In the genomic region with DNA sequence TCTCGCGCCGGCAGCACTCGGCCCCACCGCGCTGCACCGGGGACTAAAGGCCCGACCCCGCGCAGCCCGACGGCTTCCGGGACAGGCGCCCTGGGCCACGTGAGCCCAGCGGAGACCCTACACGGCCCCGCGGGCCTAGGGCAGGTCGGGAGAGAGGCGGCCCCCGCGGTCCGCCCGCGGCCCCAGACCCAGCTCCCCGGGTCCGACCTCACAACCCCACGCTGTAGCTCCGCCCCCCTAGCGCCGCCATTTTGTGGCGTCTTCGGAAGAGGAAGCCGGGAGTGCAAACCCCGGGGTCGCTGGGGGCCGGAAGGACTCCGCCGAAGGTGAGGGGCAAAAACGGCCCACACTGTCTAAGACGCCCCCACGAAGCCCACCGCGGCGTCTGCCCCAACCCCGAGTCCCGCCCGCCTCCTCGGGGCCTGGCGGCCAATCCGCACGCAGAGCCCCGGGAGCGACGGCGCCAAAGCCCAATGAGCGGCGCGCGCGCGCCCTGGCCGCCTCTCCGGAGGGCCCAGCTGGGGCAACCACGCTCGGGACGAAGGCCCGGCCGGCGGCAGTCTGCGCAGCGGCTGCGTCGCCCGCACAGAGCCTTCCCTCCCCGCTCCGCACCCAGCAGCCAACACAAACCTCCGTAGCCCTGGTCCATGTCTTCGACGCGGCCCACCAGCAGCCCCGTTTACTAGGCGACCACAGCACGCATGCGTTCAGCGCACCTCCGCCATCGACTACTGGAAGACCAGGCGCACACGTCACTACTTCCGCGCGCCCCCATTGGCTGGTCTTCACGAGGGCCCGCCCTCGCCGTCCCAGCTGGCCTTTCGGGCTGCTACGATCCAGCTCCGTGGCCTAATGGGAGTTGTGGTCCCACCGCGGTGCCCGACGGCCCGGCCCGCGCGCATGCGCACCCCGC, we compare ENCODE assay signal across 8 cellular contexts. TPM values are rescaled to one million over a fixed set of nuclear protein-coding genes. Genes with fewer than 3 reads are reported as not detected.
A peak's percentile ranks its signal among the peaks of the same experiment; 100 is the strongest.
DNase-seq lines count a peak whose midpoint lies in the region; ATAC-seq and TF ChIP-seq lines count a peak whose summit lies in the region.

TSS of gene AKAP8 (minus strand) at position 705 of the 913 bp plus-strand sequence. CDS start at position 649, 56 bp downstream.

- H3K4me3 ChIP-seq in HAP-1: peak within 1 kb of the TSS; percentile 93
- H3K4me3 ChIP-seq in MG63: peak within 1 kb of the TSS; percentile 99
- peak within 1 kb of the TSS; percentile 99 for H3K4me3 ChIP-seq in fibroblast of pulmonary artery (replicated peaks; ENCODE audit: low read depth, low read length)

- peak within 1 kb of the TSS; percentile 93 for H3K4me3 Mint-ChIP-seq in natural killer cell treated with Interleukin-12 subunit alpha and Interleukin-12 subunit beta and Interleukin-15 and Interleukin-18, amount 100 ng/mL, for 72 hours

- in situ Hi-C loops in HAP-1 (cut with MboI; ENCODE audit: low sequenced_read_pairs): no loop called here

- H3K4me1 ChIP-seq in ES-I3 (ENCODE audit: insufficient read depth, low read length): peaks cover 12% of the 10 kb centered on the region
- H3K4me1 ChIP-seq in HAP-1: peaks cover 3% of the 10 kb centered on the region

- H3K9me3 ChIP-seq in ES-I3 (ENCODE audit: control insufficient read depth, insufficient read depth, low read length) (no peaks in the 10 kb centered on the region), HAP-1 (no peaks in the 10 kb centered on the region), MG63 (no peaks in the 10 kb centered on the region)

- H3K36me3 ChIP-seq in ES-I3 (ENCODE audit: insufficient read depth, low read length) (no peaks in the 10 kb centered on the region; the same call in 1 of the 2 replicates), HAP-1 (replicated peaks) (peaks cover 22% of the 10 kb centered on the region), MG63 (peaks cover 53% of the 10 kb centered on the region)

- H3K9me3 Mint-ChIP-seq in natural killer cell treated with Interleukin-12 subunit alpha and Interleukin-12 subunit beta and Interleukin-15 and Interleukin-18, amount 100 ng/mL, for 72 hours: no peaks in the 10 kb centered on the region

- DNase-seq in HAP-1 (ENCODE audit: low spot score in 2 of 2): peak; percentile 94 to 98
- peak; percentile 99 for DNase-seq in MG63
- DNase-seq in SHP77 (lab: John Stamatoyannopoulos, UW): peak; percentile 94 to 97
- peak; percentile 98 for DNase-seq in activated effector memory CD4-positive, alpha-beta T cell treated with Interleukin-2 at 50 U/mL for 16 hours
- DNase-seq in fibroblast of pulmonary artery (ENCODE audit: low read depth): peak; percentile 99
- peak; percentile 99 for DNase-seq in natural killer cell treated with Interleukin-12 subunit alpha and Interleukin-12 subunit beta and Interleukin-15 and Interleukin-18, amount 100 ng/mL, for 72 hours (ENCODE audit: low spot score)
- DNase-seq in stimulated activated naive CD4-positive, alpha-beta T cell treated with Interleukin-2 at 50 U/mL for 16 hours (lab: John Stamatoyannopoulos, UW): peak; percentile 97

- peak; percentile 96 to 97 for ATAC-seq in natural killer cell treated with Interleukin-12 subunit alpha and Interleukin-12 subunit beta and Interleukin-15 and Interleukin-18, amount 100 ng/mL, for 72 hours

- peaks cover 30 to 32% of the 10 kb centered on the region in 2 donors for H3K4me1 Mint-ChIP-seq in natural killer cell treated with Interleukin-12 subunit alpha and Interleukin-12 subunit beta and Interleukin-15 and Interleukin-18, amount 100 ng/mL, for 72 hours (ENCODE audit: low read depth in 2 of 2)

- no peak for TF ChIP-seq CTCF in fibroblast of pulmonary artery (IDR thresholded peaks at IDR 0.05; ENCODE audit: low read length, missing control alignments)

- peak within 1 kb of the TSS; percentile 85 to 89 for H3K27ac Mint-ChIP-seq in natural killer cell treated with Interleukin-12 subunit alpha and Interleukin-12 subunit beta and Interleukin-15 and Interleukin-18, amount 100 ng/mL, for 72 hours

- peaks cover 5% of the 10 kb centered on the region for H3K36me3 Mint-ChIP-seq in natural killer cell treated with Interleukin-12 subunit alpha and Interleukin-12 subunit beta and Interleukin-15 and Interleukin-18, amount 100 ng/mL, for 72 hours

- no peaks in the 10 kb centered on the region for H3K27me3 ChIP-seq in HAP-1 (ENCODE audit: low read depth)
- no peaks in the 10 kb centered on the region for H3K27me3 ChIP-seq in MG63

- peak within 1 kb of the TSS; percentile 99 for H3K9ac ChIP-seq in ES-I3 (ENCODE audit: low read depth, low read length)

- no peaks in the 10 kb centered on the region for H3K27me3 Mint-ChIP-seq in natural killer cell treated with Interleukin-12 subunit alpha and Interleukin-12 subunit beta and Interleukin-15 and Interleukin-18, amount 100 ng/mL, for 72 hours

RNA-seq across cellular contexts. Expression of gene AKAP8, which starts in this region (rescaled TPM):
- total RNA-seq in MG63 (2014; rRNA removed; shearing (Covaris generic); ENCODE audit: low replicate concordance): 29.6 and 30.2 TPM in 2 replicates
- total RNA-seq in natural killer cell treated with Interleukin-12 subunit alpha and Interleukin-12 subunit beta and Interleukin-15 and Interleukin-18, amount 100 ng/mL, for 72 hours: 10 to 100 TPM; 61.4 to 78.3 TPM

Comparison
In these comparisons a context has a peak if more than half of its experiments do, and no peak if none do; other contexts are left out.
1. Peak in every context shown above with its lines: DNase-seq, ATAC-seq and H3K4me3 ChIP-seq.